In genomic region chr6:69097948-69098347, GRCh38 we compare ENCODE assay signal across 18 cellular contexts.
"Had no signal": no experiment of that assay in that cellular context is flagged by ENCODE, and none has a peak within 500 bp of the region (broad histone marks: within the 10 kb centered on the region; RNA-seq: fewer than 3 reads in every experiment).

No MANE protein-coding gene starts in this region.

- H3K27ac ChIP-seq: coronary artery, dorsolateral prefrontal cortex, hepatocyte, parathyroid adenoma, prostate gland, testis, tibial nerve, upper lobe of right lung had no signal

- H3K9me3 ChIP-seq: prostate gland, testis, tibial nerve, upper lobe of right lung had no signal

- H3K4me3 ChIP-seq: coronary artery, dorsolateral prefrontal cortex, hepatocyte, prostate gland, testis, tibial nerve, upper lobe of right lung had no signal

- DNase-seq: dorsolateral prefrontal cortex; effector CD8-positive, alpha-beta T cell; foreskin melanocyte; head of caudate nucleus; mesendoderm; naive thymus-derived CD4-positive, alpha-beta T cell; nephron progenitor cell; stimulated activated CD4-positive, alpha-beta T cell treated with anti-CD3 and anti-CD28 coated beads, Interleukin-2, amount 100 ng/mL, for 24 hours; stimulated activated CD4-positive, alpha-beta T cell treated with anti-CD3 and anti-CD28 coated beads, Interleukin-4, amount 100 ng/mL, for 4 hours; stimulated activated naive B cell treated with anti-CD40 and anti-IgM and Interleukin-4, amounts not matched to agents 10 μg/mL and 1 μg/mL and 100 μg/mL, for 72 hours; stimulated activated naive CD8-positive, alpha-beta T cell treated with anti-CD3 and anti-CD28 coated beads, Interleukin-15, amount 100 ng/mL, for 72 hours; testis; upper lobe of right lung had no signal

- H3K36me3 ChIP-seq: prostate gland, tibial nerve, upper lobe of right lung had no signal

- H3K27me3 ChIP-seq: dorsolateral prefrontal cortex, hepatocyte, testis, tibial nerve, upper lobe of right lung had no signal

- H3K4me1 ChIP-seq: parathyroid adenoma, prostate gland, testis, tibial nerve, upper lobe of right lung had no signal
